15 cellular contexts compared by ENCODE assay signal in genomic region chr5:119238265-119239118, GRCh38.
"Had no signal": no experiment of that assay in that cellular context is flagged by ENCODE, and none has a peak within 500 bp of the region (broad histone marks: within the 10 kb centered on the region; RNA-seq: fewer than 3 reads in every experiment).

No MANE protein-coding gene starts in this region.

- H3K9me3 ChIP-seq: left lung, mucosa of descending colon, upper lobe of left lung had no signal

- H3K4me3 Mint-ChIP-seq: natural killer cell treated with Interleukin-12 subunit alpha and Interleukin-12 subunit beta and Interleukin-15 and Interleukin-18, amount 100 ng/mL, for 72 hours; stimulated activated memory B cell treated with anti-CD40 and anti-IgM and Interleukin-4, amounts not matched to agents 10 μg/mL and 1 μg/mL and 100 μg/mL, for 72 hours had no signal

- DNase-seq: activated CD4-positive, alpha-beta T cell treated with anti-CD3 and anti-CD28 coated beads for 48 hours; foreskin keratinocyte; head of caudate nucleus; left lung; mucosa of descending colon; nucleus accumbens; right cardiac atrium; stimulated activated CD4-positive, alpha-beta T cell treated with anti-CD3 and anti-CD28 coated beads, Interleukin-1b, Interleukin-23, amount 100 ng/mL, for 48 hours; T-helper 1 cell; upper lobe of left lung had no signal

- H3K4me3 ChIP-seq: left lung, mucosa of descending colon, upper lobe of left lung had no signal

- H3K9me3 Mint-ChIP-seq: natural killer cell treated with Interleukin-12 subunit alpha and Interleukin-12 subunit beta and Interleukin-15 and Interleukin-18, amount 100 ng/mL, for 72 hours; stimulated activated memory B cell treated with anti-CD40 and anti-IgM and Interleukin-4, amounts not matched to agents 10 μg/mL and 1 μg/mL and 100 μg/mL, for 72 hours had no signal

- H3K27ac ChIP-seq: foreskin keratinocyte, left lung, upper lobe of left lung had no signal

- H3K4me1 ChIP-seq: left lung, upper lobe of left lung had no signal

- FAIRE-seq: colon, islet of Langerhans had no signal

- ATAC-seq: foreskin keratinocyte; left lung; mucosa of descending colon; natural killer cell treated with Interleukin-12 subunit alpha and Interleukin-12 subunit beta and Interleukin-15 and Interleukin-18, amount 100 ng/mL, for 72 hours; right cardiac atrium; stimulated activated memory B cell treated with anti-CD40 and anti-IgM and Interleukin-4, amounts not matched to agents 10 μg/mL and 1 μg/mL and 100 μg/mL, for 72 hours had no signal

- H3K27me3 Mint-ChIP-seq: natural killer cell treated with Interleukin-12 subunit alpha and Interleukin-12 subunit beta and Interleukin-15 and Interleukin-18, amount 100 ng/mL, for 72 hours; progenitor cell of endocrine pancreas; stimulated activated memory B cell treated with anti-CD40 and anti-IgM and Interleukin-4, amounts not matched to agents 10 μg/mL and 1 μg/mL and 100 μg/mL, for 72 hours had no signal

- H3K27ac Mint-ChIP-seq: natural killer cell treated with Interleukin-12 subunit alpha and Interleukin-12 subunit beta and Interleukin-15 and Interleukin-18, amount 100 ng/mL, for 72 hours; progenitor cell of endocrine pancreas; stimulated activated memory B cell treated with anti-CD40 and anti-IgM and Interleukin-4, amounts not matched to agents 10 μg/mL and 1 μg/mL and 100 μg/mL, for 72 hours had no signal

- H3K27me3 ChIP-seq: foreskin keratinocyte, left lung, upper lobe of left lung had no signal

- H3K4me1 Mint-ChIP-seq: stimulated activated memory B cell treated with anti-CD40 and anti-IgM and Interleukin-4, amounts not matched to agents 10 μg/mL and 1 μg/mL and 100 μg/mL, for 72 hours had no signal
